Comparison of ENCODE assay signal across 8 cellular contexts in genomic region chr3:146543461-146544012, GRCh38. TPM values are rescaled to one million over a fixed set of nuclear protein-coding genes. Genes with fewer than 3 reads are reported as not detected.
A peak's percentile ranks its signal among the peaks of the same experiment; 100 is the strongest.
DNase-seq lines count a peak whose midpoint lies in the region; ATAC-seq and TF ChIP-seq lines count a peak whose summit lies in the region.

No MANE protein-coding gene starts in this region.

- TF ChIP-seq CTCF in endothelial cell (IDR thresholded peaks at IDR 0.05; ENCODE audit: unreplicated experiment): no peak

- no peaks in the 10 kb centered on the region for H3K27me3 Mint-ChIP-seq in activated naive CD4-positive, alpha-beta T cell treated with anti-CD3 and anti-CD28 coated beads, Interleukin-2, amount 50 U/mL, for 24 hours
- H3K27me3 Mint-ChIP-seq in endothelial cell (ENCODE audit: unreplicated experiment): no peaks in the 10 kb centered on the region
- H3K27me3 Mint-ChIP-seq in naive B cell: no peaks in the 10 kb centered on the region

- peaks cover 1% of the 10 kb centered on the region for H3K36me3 Mint-ChIP-seq in activated naive CD4-positive, alpha-beta T cell treated with anti-CD3 and anti-CD28 coated beads, Interleukin-2, amount 50 U/mL, for 24 hours
- H3K36me3 Mint-ChIP-seq in endothelial cell (ENCODE audit: low read depth, unreplicated experiment): peaks cover 16% of the 10 kb centered on the region
- no peaks in the 10 kb centered on the region for H3K36me3 Mint-ChIP-seq in naive B cell

- no peaks in the 10 kb centered on the region for H3K27me3 ChIP-seq in SJCRH30

- no peaks in the 10 kb centered on the region for H3K9me3 ChIP-seq in SJCRH30 (replicated peaks)

- H3K4me1 Mint-ChIP-seq in activated naive CD4-positive, alpha-beta T cell treated with anti-CD3 and anti-CD28 coated beads, Interleukin-2, amount 50 U/mL, for 24 hours: peaks cover 63% of the 10 kb centered on the region
- H3K4me1 Mint-ChIP-seq in endothelial cell (ENCODE audit: unreplicated experiment) (peaks cover 20% of the 10 kb centered on the region), naive B cell (peaks cover 31 to 53% (median 45%) of the 10 kb centered on the region in 3 donors)

- peak overlapping the region; percentile 94 for H3K4me3 ChIP-seq in SJCRH30

- peak; percentile 5 for ATAC-seq in HG03045 (IDR thresholded peaks at IDR 0.05; ENCODE audit: unreplicated experiment)
- ATAC-seq in naive B cell (ENCODE audit: low read depth in 2 of 2): no peak

- peak overlapping the region; percentile 94 for H3K4me3 Mint-ChIP-seq in activated naive CD4-positive, alpha-beta T cell treated with anti-CD3 and anti-CD28 coated beads, Interleukin-2, amount 50 U/mL, for 24 hours
- H3K4me3 Mint-ChIP-seq in endothelial cell (ENCODE audit: unreplicated experiment): peak overlapping the region; percentile 94
- H3K4me3 Mint-ChIP-seq in naive B cell: peak overlapping the region; percentile 90 to 97 (median 95)

- peak overlapping the region; percentile 90 for H3K27ac ChIP-seq in SJCRH30

- H3K27ac Mint-ChIP-seq in activated naive CD4-positive, alpha-beta T cell treated with anti-CD3 and anti-CD28 coated beads, Interleukin-2, amount 50 U/mL, for 24 hours: peak overlapping the region; percentile 13
- H3K27ac Mint-ChIP-seq in endothelial cell (ENCODE audit: unreplicated experiment): peak overlapping the region; percentile 91
- H3K27ac Mint-ChIP-seq in naive B cell: peak overlapping the region; percentile 13 to 94 (median 92)

- no peaks in the 10 kb centered on the region for H3K9me3 Mint-ChIP-seq in activated naive CD4-positive, alpha-beta T cell treated with anti-CD3 and anti-CD28 coated beads, Interleukin-2, amount 50 U/mL, for 24 hours
- H3K9me3 Mint-ChIP-seq in endothelial cell (ENCODE audit: unreplicated experiment) (no peaks in the 10 kb centered on the region), naive B cell (no peaks in the 10 kb centered on the region)

- H3K4me1 ChIP-seq in SJCRH30: peaks cover 10% of the 10 kb centered on the region

- no peak for DNase-seq in activated naive CD4-positive, alpha-beta T cell treated with anti-CD3 and anti-CD28 coated beads, Interleukin-2, amount 50 U/mL, for 16 hours
- DNase-seq in SJCRH30 (peak in 1 of 2 experiments; percentile 29), endothelial cell (ENCODE audit: low spot score) (peak; percentile 6), naive B cell (no peak), SHP77 treated with DMSO at 0.1 percent for 48 hours (lab: John Stamatoyannopoulos, UW) (no peak)
- DNase-seq in stimulated activated CD4-positive, alpha-beta T cell treated with anti-CD3 and anti-CD28 coated beads, Interleukin-2, amount 100 ng/mL, for 48 hours: no peak

- peaks cover 10% of the 10 kb centered on the region for H3K36me3 ChIP-seq in SJCRH30

RNA-seq across cellular contexts. Expression of gene PLSCR1, which starts 0.9 kb away (rescaled TPM):
- 27.8 and 31.7 TPM in 2 replicates for total RNA-seq in SJCRH30 (2014; rRNA removed; shearing (Covaris generic))
- total RNA-seq in endothelial cell (ENCODE audit: unreplicated experiment): 77.1 TPM
- polyA plus RNA-seq in naive B cell (ENCODE audit: low read depth in 6 of 6): 10 to 100 TPM; 26.9 to 48.3 (median 34.4) TPM

Comparison
In these comparisons a context has a peak if more than half of its experiments do, and no peak if none do; other contexts are left out.
1. H3K27ac Mint-ChIP-seq: peak in every context shown above with its lines; median percentile 92 in naive B cell; 91 in endothelial cell; 13 in activated naive CD4-positive, alpha-beta T cell treated with anti-CD3 and anti-CD28 coated beads, Interleukin-2, amount 50 U/mL, for 24 hours.